ENCODE assay signal across 16 cellular contexts in the genomic region with DNA sequence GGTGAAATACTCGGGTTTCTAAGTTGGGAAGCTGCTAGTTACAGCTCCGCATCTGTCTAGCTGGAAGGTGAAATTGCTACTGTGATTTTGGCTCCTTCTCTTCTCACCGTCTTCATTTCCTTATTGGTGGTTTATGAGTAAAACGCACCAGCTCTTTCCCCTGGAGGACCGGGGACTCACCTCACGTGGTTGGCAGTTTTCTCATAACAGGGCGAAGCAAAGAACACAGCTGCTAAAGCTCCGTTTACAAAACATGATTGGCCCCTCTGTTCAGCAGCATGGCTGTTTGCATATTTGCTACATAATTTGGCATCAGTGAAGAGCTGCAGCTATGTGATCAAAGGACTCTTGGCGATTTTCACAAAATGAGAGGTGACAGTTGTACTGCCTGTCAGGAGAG.
"Had no signal": no experiment of that assay in that cellular context is flagged by ENCODE, and none has a peak within 500 bp of the region (broad histone marks: within the 10 kb centered on the region; RNA-seq: fewer than 3 reads in every experiment).

No MANE protein-coding gene starts in this region.

- ATAC-seq: activated CD4-positive, alpha-beta T cell treated with anti-CD3 and anti-CD28 coated beads for 36 hours; activated naive CD8-positive, alpha-beta T cell treated with anti-CD3 and anti-CD28 coated beads, Interleukin-2, amount 50 U/mL, for 24 hours; left lung had no signal

- H3K4me1 Mint-ChIP-seq: activated CD4-positive, alpha-beta T cell treated with anti-CD3 and anti-CD28 coated beads for 36 hours; memory B cell had no signal

- H3K9me3 Mint-ChIP-seq: activated CD4-positive, alpha-beta memory T cell treated with anti-CD3 and anti-CD28 coated beads, Interleukin-2, amount 10 ng/mL, durations not matched to agents 7 days and 5 days; activated naive CD8-positive, alpha-beta T cell treated with anti-CD3 and anti-CD28 coated beads, Interleukin-2, amount 50 U/mL, for 24 hours; activated T-helper 1 cell treated with anti-CD3 and anti-CD28 coated beads, Interleukin-12 subunit alpha, Interleukin-12 subunit beta, Interleukin-2, Interleukin-4 antibody, amounts not matched to agents 30 ng/mL and 10 ng/mL and 1 ng/mL, durations not matched to agents 14 hours and 24 hours and 36 hours; memory B cell had no signal

- H3K4me3 Mint-ChIP-seq: activated CD4-positive, alpha-beta memory T cell treated with anti-CD3 and anti-CD28 coated beads, Interleukin-2, amount 10 ng/mL, durations not matched to agents 7 days and 5 days; activated CD4-positive, alpha-beta T cell treated with anti-CD3 and anti-CD28 coated beads for 36 hours; activated naive CD8-positive, alpha-beta T cell treated with anti-CD3 and anti-CD28 coated beads, Interleukin-2, amount 50 U/mL, for 24 hours; activated T-helper 1 cell treated with anti-CD3 and anti-CD28 coated beads, Interleukin-12 subunit alpha, Interleukin-12 subunit beta, Interleukin-2, Interleukin-4 antibody, amounts not matched to agents 30 ng/mL and 10 ng/mL and 1 ng/mL, durations not matched to agents 14 hours and 24 hours and 36 hours; memory B cell; neural progenitor cell had no signal

- H3K27ac Mint-ChIP-seq: activated CD4-positive, alpha-beta memory T cell treated with anti-CD3 and anti-CD28 coated beads, Interleukin-2, amount 10 ng/mL, durations not matched to agents 7 days and 5 days; activated CD4-positive, alpha-beta T cell treated with anti-CD3 and anti-CD28 coated beads for 36 hours; activated naive CD8-positive, alpha-beta T cell treated with anti-CD3 and anti-CD28 coated beads, Interleukin-2, amount 50 U/mL, for 24 hours; activated T-helper 1 cell treated with anti-CD3 and anti-CD28 coated beads, Interleukin-12 subunit alpha, Interleukin-12 subunit beta, Interleukin-2, Interleukin-4 antibody, amounts not matched to agents 30 ng/mL and 10 ng/mL and 1 ng/mL, durations not matched to agents 14 hours and 24 hours and 36 hours; memory B cell; neural progenitor cell had no signal

- H3K36me3 Mint-ChIP-seq: neural progenitor cell had no signal

- DNase-seq: activated CD4-positive, alpha-beta memory T cell treated with anti-CD3 and anti-CD28 coated beads, Interleukin-2, amount 10 ng/mL, durations not matched to agents 7 days and 5 days; activated CD4-positive, alpha-beta T cell treated with anti-CD3 and anti-CD28 coated beads for 36 hours; activated CD8-positive, alpha-beta memory T cell treated with anti-CD3 and anti-CD28 coated beads, Interleukin-2, amount 50 U/mL, for 4 hours; activated naive CD4-positive, alpha-beta T cell treated with Interleukin-2 at 50 U/mL for 16 hours; activated naive CD8-positive, alpha-beta T cell treated with anti-CD3 and anti-CD28 coated beads, Interleukin-2, amount 50 U/mL, for 24 hours; left lung; ovary; stimulated activated CD4-positive, alpha-beta T cell treated with anti-CD3 and anti-CD28 coated beads, Interleukin-2, amount 100 ng/mL, for 48 hours; stimulated activated naive CD4-positive, alpha-beta T cell treated with Interleukin-2 at 50 U/mL for 16 hours; T-helper 9 cell had no signal

- H3K27me3 ChIP-seq: ovary had no signal

- H3K4me2 ChIP-seq: neural progenitor cell had no signal

- H2AFZ ChIP-seq: neural progenitor cell had no signal

- H3K9me3 ChIP-seq: ascending aorta, esophagus muscularis mucosa, left lung, ovary, upper lobe of left lung had no signal

- H3K27ac ChIP-seq: ascending aorta, esophagus muscularis mucosa, left lung, neural progenitor cell, ovary, upper lobe of left lung had no signal

- H3K9ac ChIP-seq: neural progenitor cell had no signal
